In the genomic region with DNA sequence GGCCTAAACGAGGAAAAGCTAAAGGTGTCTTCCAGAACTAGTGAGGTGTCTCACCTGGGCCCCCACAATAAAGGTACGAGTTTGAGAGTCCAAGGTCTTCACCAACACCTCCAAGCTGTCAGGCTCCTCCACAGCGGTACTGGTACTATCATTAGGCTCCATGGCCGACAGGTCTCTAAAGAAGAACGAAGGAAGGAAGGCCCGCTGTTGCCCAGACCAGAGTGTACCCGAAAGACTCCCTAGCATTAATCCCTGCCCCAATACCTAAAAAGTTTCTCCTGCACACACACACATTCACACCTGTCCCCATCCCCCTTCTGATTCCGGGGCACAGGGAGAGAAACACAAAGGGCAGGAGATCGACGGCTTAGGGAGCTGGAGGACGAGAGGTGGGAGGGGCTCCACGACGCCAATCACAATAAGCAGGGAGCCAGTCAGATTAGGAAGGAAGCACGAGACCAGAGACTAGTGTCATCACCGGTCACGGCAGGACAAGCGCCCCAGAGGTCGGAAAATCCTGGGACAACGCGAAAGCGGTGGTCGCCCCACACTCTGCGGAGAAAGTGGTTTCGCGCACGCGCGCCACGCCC, we compare ENCODE assay signal across 1 cellular context.
TF ChIP-seq lines count a peak whose summit lies in the region.

No MANE protein-coding gene starts in this region.

TF ChIP-seq in GM12878, 131 proteins besides CTCF, POLR2A, EP300 and RAD21:
- TF ChIP-seq ETV6 (conservative IDR thresholded peaks at IDR 0.05 in 1 of 2, IDR thresholded peaks at IDR 0.05 in 1 of 2; ENCODE audit: borderline replicate concordance in 1 of 2, low read depth in 1 of 2) (no peak), MXI1 (IDR thresholded peaks at IDR 0.05; ENCODE audit: low read depth, low read length) (peak; percentile 36; the same call in 1 of the 2 replicates), TAF1 (IDR thresholded peaks at IDR 0.05; ENCODE audit: borderline replicate concordance, low read depth, low read length) (0 out of 2 replicates have a peak, but pooled peaks have one; percentile 39), MYB (IDR thresholded peaks at IDR 0.05; ENCODE audit: borderline replicate concordance, low read depth, low read length) (0 out of 2 replicates have a peak, but pooled peaks have one; percentile 8), IKZF2 (IDR thresholded peaks at IDR 0.05) (no peak), SREBF2 (IDR thresholded peaks at IDR 0.05; ENCODE audit: low read length) (no peak), YY1 (IDR thresholded peaks at IDR 0.05; ENCODE audit: low read depth, low read length) (peak; percentile 29; the same call in 1 of the 2 replicates), SMC3 (IDR thresholded peaks at IDR 0.05; ENCODE audit: borderline replicate concordance, low read length) (no peak), TARDBP (IDR thresholded peaks at IDR 0.05; ENCODE audit: borderline replicate concordance) (no peak), GATAD2B (conservative IDR thresholded peaks at IDR 0.05; ENCODE audit: low read depth) (0 out of 2 replicates have a peak, but pooled peaks have one; percentile 5), PML (IDR thresholded peaks at IDR 0.05; ENCODE audit: low read length) (no peak), SUPT20H (IDR thresholded peaks at IDR 0.05; ENCODE audit: borderline replicate concordance, control insufficient read depth, low read depth, low read length) (no peak), HDAC2 (IDR thresholded peaks at IDR 0.05) (no peak), SIN3A (IDR thresholded peaks at IDR 0.05; ENCODE audit: low read depth, low read length) (no peak), NFXL1 (IDR thresholded peaks at IDR 0.05; ENCODE audit: borderline replicate concordance) (no peak), WRNIP1 (IDR thresholded peaks at IDR 0.05; ENCODE audit: borderline replicate concordance, low read depth, low read length) (no peak; the same call in 1 of the 2 replicates), BMI1 (IDR thresholded peaks at IDR 0.05; ENCODE audit: borderline replicate concordance) (no peak), SMAD5 (IDR thresholded peaks at IDR 0.05; ENCODE audit: low read depth) (no peak), SP1 (IDR thresholded peaks at IDR 0.05; ENCODE audit: low read depth, low read length) (no peak), BACH1 (IDR thresholded peaks at IDR 0.05; ENCODE audit: borderline replicate concordance) (no peak), NBN (IDR thresholded peaks at IDR 0.05) (no peak), ZNF217 (IDR thresholded peaks at IDR 0.05) (no peak), BHLHE40 (IDR thresholded peaks at IDR 0.05; ENCODE audit: borderline replicate concordance in 1 of 2, low read depth in 2 of 2, low read length in 1 of 2) (peak; percentile 87 to 95), CBX3 (IDR thresholded peaks at IDR 0.05; ENCODE audit: borderline replicate concordance, low read depth) (no peak), NFYA (IDR thresholded peaks at IDR 0.05; ENCODE audit: borderline replicate concordance, low read depth, low read length) (no peak), SPI1 (IDR thresholded peaks at IDR 0.05; ENCODE audit: borderline replicate concordance, insufficient read depth, low read depth, low read length) (no peak), IRF4 (IDR thresholded peaks at IDR 0.05; ENCODE audit: low read depth, low read length) (0 out of 2 replicates have a peak, but pooled peaks have one; percentile 4)
- TF ChIP-seq, protein P1, sequence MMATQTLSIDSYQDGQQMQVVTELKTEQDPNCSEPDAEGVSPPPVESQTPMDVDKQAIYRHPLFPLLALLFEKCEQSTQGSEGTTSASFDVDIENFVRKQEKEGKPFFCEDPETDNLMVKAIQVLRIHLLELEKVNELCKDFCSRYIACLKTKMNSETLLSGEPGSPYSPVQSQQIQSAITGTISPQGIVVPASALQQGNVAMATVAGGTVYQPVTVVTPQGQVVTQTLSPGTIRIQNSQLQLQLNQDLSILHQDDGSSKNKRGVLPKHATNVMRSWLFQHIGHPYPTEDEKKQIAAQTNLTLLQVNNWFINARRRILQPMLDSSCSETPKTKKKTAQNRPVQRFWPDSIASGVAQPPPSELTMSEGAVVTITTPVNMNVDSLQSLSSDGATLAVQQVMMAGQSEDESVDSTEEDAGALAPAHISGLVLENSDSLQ (IDR thresholded peaks at IDR 0.05), result peak; percentile 95
- TF ChIP-seq, protein P2, sequence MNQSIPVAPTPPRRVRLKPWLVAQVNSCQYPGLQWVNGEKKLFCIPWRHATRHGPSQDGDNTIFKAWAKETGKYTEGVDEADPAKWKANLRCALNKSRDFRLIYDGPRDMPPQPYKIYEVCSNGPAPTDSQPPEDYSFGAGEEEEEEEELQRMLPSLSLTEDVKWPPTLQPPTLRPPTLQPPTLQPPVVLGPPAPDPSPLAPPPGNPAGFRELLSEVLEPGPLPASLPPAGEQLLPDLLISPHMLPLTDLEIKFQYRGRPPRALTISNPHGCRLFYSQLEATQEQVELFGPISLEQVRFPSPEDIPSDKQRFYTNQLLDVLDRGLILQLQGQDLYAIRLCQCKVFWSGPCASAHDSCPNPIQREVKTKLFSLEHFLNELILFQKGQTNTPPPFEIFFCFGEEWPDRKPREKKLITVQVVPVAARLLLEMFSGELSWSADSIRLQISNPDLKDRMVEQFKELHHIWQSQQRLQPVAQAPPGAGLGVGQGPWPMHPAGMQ (IDR thresholded peaks at IDR 0.05; ENCODE audit: borderline replicate concordance), result no peak
- TF ChIP-seq, protein P3, sequence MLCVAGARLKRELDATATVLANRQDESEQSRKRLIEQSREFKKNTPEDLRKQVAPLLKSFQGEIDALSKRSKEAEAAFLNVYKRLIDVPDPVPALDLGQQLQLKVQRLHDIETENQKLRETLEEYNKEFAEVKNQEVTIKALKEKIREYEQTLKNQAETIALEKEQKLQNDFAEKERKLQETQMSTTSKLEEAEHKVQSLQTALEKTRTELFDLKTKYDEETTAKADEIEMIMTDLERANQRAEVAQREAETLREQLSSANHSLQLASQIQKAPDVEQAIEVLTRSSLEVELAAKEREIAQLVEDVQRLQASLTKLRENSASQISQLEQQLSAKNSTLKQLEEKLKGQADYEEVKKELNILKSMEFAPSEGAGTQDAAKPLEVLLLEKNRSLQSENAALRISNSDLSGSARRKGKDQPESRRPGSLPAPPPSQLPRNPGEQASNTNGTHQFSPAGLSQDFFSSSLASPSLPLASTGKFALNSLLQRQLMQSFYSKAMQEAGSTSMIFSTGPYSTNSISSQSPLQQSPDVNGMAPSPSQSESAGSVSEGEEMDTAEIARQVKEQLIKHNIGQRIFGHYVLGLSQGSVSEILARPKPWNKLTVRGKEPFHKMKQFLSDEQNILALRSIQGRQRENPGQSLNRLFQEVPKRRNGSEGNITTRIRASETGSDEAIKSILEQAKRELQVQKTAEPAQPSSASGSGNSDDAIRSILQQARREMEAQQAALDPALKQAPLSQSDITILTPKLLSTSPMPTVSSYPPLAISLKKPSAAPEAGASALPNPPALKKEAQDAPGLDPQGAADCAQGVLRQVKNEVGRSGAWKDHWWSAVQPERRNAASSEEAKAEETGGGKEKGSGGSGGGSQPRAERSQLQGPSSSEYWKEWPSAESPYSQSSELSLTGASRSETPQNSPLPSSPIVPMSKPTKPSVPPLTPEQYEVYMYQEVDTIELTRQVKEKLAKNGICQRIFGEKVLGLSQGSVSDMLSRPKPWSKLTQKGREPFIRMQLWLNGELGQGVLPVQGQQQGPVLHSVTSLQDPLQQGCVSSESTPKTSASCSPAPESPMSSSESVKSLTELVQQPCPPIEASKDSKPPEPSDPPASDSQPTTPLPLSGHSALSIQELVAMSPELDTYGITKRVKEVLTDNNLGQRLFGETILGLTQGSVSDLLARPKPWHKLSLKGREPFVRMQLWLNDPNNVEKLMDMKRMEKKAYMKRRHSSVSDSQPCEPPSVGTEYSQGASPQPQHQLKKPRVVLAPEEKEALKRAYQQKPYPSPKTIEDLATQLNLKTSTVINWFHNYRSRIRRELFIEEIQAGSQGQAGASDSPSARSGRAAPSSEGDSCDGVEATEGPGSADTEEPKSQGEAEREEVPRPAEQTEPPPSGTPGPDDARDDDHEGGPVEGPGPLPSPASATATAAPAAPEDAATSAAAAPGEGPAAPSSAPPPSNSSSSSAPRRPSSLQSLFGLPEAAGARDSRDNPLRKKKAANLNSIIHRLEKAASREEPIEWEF (IDR thresholded peaks at IDR 0.05; ENCODE audit: insufficient replicate concordance, low read depth, low read length), result no peak
- TF ChIP-seq, protein P4, sequence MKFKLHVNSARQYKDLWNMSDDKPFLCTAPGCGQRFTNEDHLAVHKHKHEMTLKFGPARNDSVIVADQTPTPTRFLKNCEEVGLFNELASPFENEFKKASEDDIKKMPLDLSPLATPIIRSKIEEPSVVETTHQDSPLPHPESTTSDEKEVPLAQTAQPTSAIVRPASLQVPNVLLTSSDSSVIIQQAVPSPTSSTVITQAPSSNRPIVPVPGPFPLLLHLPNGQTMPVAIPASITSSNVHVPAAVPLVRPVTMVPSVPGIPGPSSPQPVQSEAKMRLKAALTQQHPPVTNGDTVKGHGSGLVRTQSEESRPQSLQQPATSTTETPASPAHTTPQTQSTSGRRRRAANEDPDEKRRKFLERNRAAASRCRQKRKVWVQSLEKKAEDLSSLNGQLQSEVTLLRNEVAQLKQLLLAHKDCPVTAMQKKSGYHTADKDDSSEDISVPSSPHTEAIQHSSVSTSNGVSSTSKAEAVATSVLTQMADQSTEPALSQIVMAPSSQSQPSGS (IDR thresholded peaks at IDR 0.05; ENCODE audit: low read length), result no peak
- TF ChIP-seq, protein P5, sequence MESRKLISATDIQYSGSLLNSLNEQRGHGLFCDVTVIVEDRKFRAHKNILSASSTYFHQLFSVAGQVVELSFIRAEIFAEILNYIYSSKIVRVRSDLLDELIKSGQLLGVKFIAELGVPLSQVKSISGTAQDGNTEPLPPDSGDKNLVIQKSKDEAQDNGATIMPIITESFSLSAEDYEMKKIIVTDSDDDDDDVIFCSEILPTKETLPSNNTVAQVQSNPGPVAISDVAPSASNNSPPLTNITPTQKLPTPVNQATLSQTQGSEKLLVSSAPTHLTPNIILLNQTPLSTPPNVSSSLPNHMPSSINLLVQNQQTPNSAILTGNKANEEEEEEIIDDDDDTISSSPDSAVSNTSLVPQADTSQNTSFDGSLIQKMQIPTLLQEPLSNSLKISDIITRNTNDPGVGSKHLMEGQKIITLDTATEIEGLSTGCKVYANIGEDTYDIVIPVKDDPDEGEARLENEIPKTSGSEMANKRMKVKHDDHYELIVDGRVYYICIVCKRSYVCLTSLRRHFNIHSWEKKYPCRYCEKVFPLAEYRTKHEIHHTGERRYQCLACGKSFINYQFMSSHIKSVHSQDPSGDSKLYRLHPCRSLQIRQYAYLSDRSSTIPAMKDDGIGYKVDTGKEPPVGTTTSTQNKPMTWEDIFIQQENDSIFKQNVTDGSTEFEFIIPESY (IDR thresholded peaks at IDR 0.05), result no peak
- TF ChIP-seq, protein P6, sequence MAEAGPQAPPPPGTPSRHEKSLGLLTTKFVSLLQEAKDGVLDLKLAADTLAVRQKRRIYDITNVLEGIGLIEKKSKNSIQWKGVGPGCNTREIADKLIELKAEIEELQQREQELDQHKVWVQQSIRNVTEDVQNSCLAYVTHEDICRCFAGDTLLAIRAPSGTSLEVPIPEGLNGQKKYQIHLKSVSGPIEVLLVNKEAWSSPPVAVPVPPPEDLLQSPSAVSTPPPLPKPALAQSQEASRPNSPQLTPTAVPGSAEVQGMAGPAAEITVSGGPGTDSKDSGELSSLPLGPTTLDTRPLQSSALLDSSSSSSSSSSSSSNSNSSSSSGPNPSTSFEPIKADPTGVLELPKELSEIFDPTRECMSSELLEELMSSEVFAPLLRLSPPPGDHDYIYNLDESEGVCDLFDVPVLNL (IDR thresholded peaks at IDR 0.05; ENCODE audit: low read depth, low read length), result 0 out of 2 replicates have a peak, but pooled peaks have one; percentile 33
- TF ChIP-seq, protein P7, sequence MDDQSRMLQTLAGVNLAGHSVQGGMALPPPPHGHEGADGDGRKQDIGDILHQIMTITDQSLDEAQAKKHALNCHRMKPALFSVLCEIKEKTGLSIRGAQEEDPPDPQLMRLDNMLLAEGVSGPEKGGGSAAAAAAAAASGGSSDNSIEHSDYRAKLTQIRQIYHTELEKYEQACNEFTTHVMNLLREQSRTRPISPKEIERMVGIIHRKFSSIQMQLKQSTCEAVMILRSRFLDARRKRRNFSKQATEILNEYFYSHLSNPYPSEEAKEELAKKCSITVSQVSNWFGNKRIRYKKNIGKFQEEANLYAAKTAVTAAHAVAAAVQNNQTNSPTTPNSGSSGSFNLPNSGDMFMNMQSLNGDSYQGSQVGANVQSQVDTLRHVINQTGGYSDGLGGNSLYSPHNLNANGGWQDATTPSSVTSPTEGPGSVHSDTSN (IDR thresholded peaks at IDR 0.05; ENCODE audit: insufficient replicate concordance, low read depth, low read length), result peak; percentile 85
- TF ChIP-seq, protein P8, sequence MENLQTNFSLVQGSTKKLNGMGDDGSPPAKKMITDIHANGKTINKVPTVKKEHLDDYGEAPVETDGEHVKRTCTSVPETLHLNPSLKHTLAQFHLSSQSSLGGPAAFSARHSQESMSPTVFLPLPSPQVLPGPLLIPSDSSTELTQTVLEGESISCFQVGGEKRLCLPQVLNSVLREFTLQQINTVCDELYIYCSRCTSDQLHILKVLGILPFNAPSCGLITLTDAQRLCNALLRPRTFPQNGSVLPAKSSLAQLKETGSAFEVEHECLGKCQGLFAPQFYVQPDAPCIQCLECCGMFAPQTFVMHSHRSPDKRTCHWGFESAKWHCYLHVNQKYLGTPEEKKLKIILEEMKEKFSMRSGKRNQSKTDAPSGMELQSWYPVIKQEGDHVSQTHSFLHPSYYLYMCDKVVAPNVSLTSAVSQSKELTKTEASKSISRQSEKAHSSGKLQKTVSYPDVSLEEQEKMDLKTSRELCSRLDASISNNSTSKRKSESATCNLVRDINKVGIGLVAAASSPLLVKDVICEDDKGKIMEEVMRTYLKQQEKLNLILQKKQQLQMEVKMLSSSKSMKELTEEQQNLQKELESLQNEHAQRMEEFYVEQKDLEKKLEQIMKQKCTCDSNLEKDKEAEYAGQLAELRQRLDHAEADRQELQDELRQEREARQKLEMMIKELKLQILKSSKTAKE (IDR thresholded peaks at IDR 0.05; ENCODE audit: low read depth, poor library complexity, severe bottlenecking), result no peak
- TF ChIP-seq, protein P9, sequence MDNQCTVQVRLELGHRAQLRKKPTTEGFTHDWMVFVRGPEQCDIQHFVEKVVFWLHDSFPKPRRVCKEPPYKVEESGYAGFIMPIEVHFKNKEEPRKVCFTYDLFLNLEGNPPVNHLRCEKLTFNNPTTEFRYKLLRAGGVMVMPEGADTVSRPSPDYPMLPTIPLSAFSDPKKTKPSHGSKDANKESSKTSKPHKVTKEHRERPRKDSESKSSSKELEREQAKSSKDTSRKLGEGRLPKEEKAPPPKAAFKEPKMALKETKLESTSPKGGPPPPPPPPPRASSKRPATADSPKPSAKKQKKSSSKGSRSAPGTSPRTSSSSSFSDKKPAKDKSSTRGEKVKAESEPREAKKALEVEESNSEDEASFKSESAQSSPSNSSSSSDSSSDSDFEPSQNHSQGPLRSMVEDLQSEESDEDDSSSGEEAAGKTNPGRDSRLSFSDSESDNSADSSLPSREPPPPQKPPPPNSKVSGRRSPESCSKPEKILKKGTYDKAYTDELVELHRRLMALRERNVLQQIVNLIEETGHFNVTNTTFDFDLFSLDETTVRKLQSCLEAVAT (IDR thresholded peaks at IDR 0.05), result no peak
